8 cellular contexts compared by ENCODE assay signal in genomic region chr6:162856885-162857284, GRCh38.
DNase-seq lines count a peak whose midpoint lies in the region; ATAC-seq, FAIRE-seq and TF ChIP-seq lines count a peak whose summit lies in the region.

No MANE protein-coding gene starts in this region.

- no peak overlapping the region for H2AFZ ChIP-seq in K562 (ENCODE audit: low read depth, low read length)

- H3K4me2 ChIP-seq in K562 (ENCODE audit: insufficient read depth, low read length) (no peak overlapping the region), skeletal muscle satellite cell (ENCODE audit: low read length) (peak overlapping the region; percentile 76)

- peak; percentile 48 for FAIRE-seq in K562 (lab: Jason Lieb, UNC)

- H3K36me3 ChIP-seq in K562 (ENCODE audit: control insufficient read depth, insufficient read depth, low read length) (no peaks in the 10 kb centered on the region), skeletal muscle satellite cell (ENCODE audit: insufficient read depth, low read length) (no peaks in the 10 kb centered on the region)

- in situ Hi-C loops in K562 (cut with MboI) = no loop called here

- no peak overlapping the region for H3K27ac ChIP-seq in K562 (ENCODE audit: extremely low read depth, low read depth, low read length)

- H3K9ac ChIP-seq in K562 (ENCODE audit: insufficient read depth in 1 of 2, low read depth in 2 of 2, low read length in 2 of 2) (no peak overlapping the region), skeletal muscle satellite cell (ENCODE audit: low read depth, low read length) (peak overlapping the region; percentile 48)

- H3K27me3 ChIP-seq in K562 (ENCODE audit: control insufficient read depth in 2 of 2, insufficient read depth in 2 of 2, low read length in 2 of 2) (no peaks in the 10 kb centered on the region), skeletal muscle satellite cell (ENCODE audit: control insufficient read depth, insufficient read depth, low read length) (no peaks in the 10 kb centered on the region)

- peak; percentile 14 to 43; a peak in 2 of 4 replicates for TF ChIP-seq RAD21 in K562 (CRISPR knock-in tag; conservative IDR thresholded peaks at IDR 0.05 in 1 of 2, IDR thresholded peaks at IDR 0.05 in 1 of 2)

- H3K4me1 ChIP-seq in K562 (replicated peaks in 1 of 2; ENCODE audit: control insufficient read depth in 2 of 2, insufficient read depth in 2 of 2, low read length in 2 of 2) (no peaks in the 10 kb centered on the region), skeletal muscle satellite cell (ENCODE audit: control insufficient read depth, insufficient read depth, low read length) (peaks cover 6% of the 10 kb centered on the region)

- 2% methylated on average over 7 of the region's 7 CpGs for WGBS in K562 (ENCODE audit: insufficient coverage, low coverage, missing lambda C conversion rate)

- ATAC-seq in K562 = peak; percentile 60; the same call in 2 of the 3 replicates
- no peak for ATAC-seq in GM21381 (IDR thresholded peaks at IDR 0.05; ENCODE audit: unreplicated experiment)
- ATAC-seq in HG03135 (IDR thresholded peaks at IDR 0.05; ENCODE audit: unreplicated experiment) = no peak

- CTCF ChIA-PET in K562 (lab: Yijun Ruan, JAX; ENCODE audit: low intra/inter-chr PET ratio) = no interaction called here

- no peaks in the 10 kb centered on the region for H3K9me3 ChIP-seq in K562 (replicated peaks; ENCODE audit: control insufficient read depth, insufficient read depth, low read depth, low read length)
- no peaks in the 10 kb centered on the region for H3K9me3 ChIP-seq in skeletal muscle satellite cell (replicated peaks; ENCODE audit: low read length)

- H3K4me3 ChIP-seq in K562 (no peak overlapping the region), skeletal muscle satellite cell (ENCODE audit: low read length) (peak overlapping the region; percentile 53)

- H4K20me1 ChIP-seq in K562 (replicated peaks; ENCODE audit: control insufficient read depth, insufficient read depth, low read length) = no peaks in the 10 kb centered on the region

- TF ChIP-seq EP300 in K562 (IDR thresholded peaks at IDR 0.05; ENCODE audit: low read length) = no peak

- no peak for TF ChIP-seq POLR2A in K562 (conservative IDR thresholded peaks at IDR 0.05)

- no peaks in the 10 kb centered on the region for H3K79me2 ChIP-seq in K562 (ENCODE audit: control insufficient read depth, insufficient read depth, low read length)

- H3K9me1 ChIP-seq in K562 (ENCODE audit: control insufficient read depth, insufficient read depth, low read length) = no peaks in the 10 kb centered on the region

- POLR2A ChIA-PET in K562 (lab: Yijun Ruan, JAX) = interaction anchor here (0.9 kb wide), 1 partner anchor 11 kb away, joined by 4 read pairs; no protein-coding TSS in a partner anchor

- peak; percentile 83 for DNase-seq in GM03348 (ENCODE audit: low spot score)
- peak; percentile 2 for DNase-seq in NCI-H2107 (lab: John Stamatoyannopoulos, UW)
- peak in 1 of 4 experiments; percentile 28 for DNase-seq in K562 (ENCODE audit: extremely low read depth in 1 of 4, low spot score in 3 of 4)
- DNase-seq in iPS DF 4.7 (ENCODE audit: extremely low read depth, low spot score) = peak; percentile 88
- DNase-seq in NOMO-1 treated with DMSO at 0.1 percent for 48 hours (lab: John Stamatoyannopoulos, UW; ENCODE audit: unreplicated experiment) = no peak

- peak in 2 of 3 experiments; percentile 18 to 19; a peak in 1 of 6 replicates for TF ChIP-seq CTCF in K562 (IDR thresholded peaks at IDR 0.05 in 2 of 3, conservative IDR thresholded peaks at IDR 0.05 in 1 of 3; ENCODE audit: insufficient read depth in 2 of 3, low read depth in 1 of 3, low read length in 3 of 3)

- BruUV-seq in K562 (replicated peaks; lab: Mats Ljungman, UMichigan) = no TSS peak

- intact Hi-C loops in K562 (cut with micrococcal nuclease) = no loop called here

TF ChIP-seq in K562, 482 proteins besides CTCF, POLR2A, EP300 and RAD21:
- TF ChIP-seq ATF2 (CRISPR knock-in tag; IDR thresholded peaks at IDR 0.05) (no peak), TRIM28 (IDR thresholded peaks at IDR 0.05) (no peak), MAFF (IDR thresholded peaks at IDR 0.05; ENCODE audit: low read length) (no peak), ILF3 (IDR thresholded peaks at IDR 0.05; ENCODE audit: borderline replicate concordance) (no peak), ZNF431 (CRISPR knock-in tag; IDR thresholded peaks at IDR 0.05) (no peak), CHAMP1 (IDR thresholded peaks at IDR 0.05) (no peak)
TF ChIP-seq in K562: peak in this region for 0.
